ENCODE assay signal across 7 cellular contexts in genomic region chr4:114588305-114588704, GRCh38. TPM values are rescaled to one million over a fixed set of nuclear protein-coding genes. Genes with fewer than 3 reads are reported as not detected.
"Had no signal": no experiment of that assay in that cellular context is flagged by ENCODE, and none has a peak within 500 bp of the region (broad histone marks: within the 10 kb centered on the region; RNA-seq: fewer than 3 reads in every experiment).

No MANE protein-coding gene starts in this region.

- FAIRE-seq: HepG2, HTR-8/SVneo had no signal

- H3K27ac ChIP-seq: HL-60 had no signal

- ATAC-seq: HepG2 had no signal

- DNase-seq: IMR-90, KBM-7, KG1 had no signal

RNA-seq across cellular contexts. Expression of gene UGT8, which starts 10.3 kb away (rescaled TPM):
- total RNA-seq: HepG2, HT1080, IMR-90 had no signal
- polyA plus RNA-seq: HepG2, IMR-90 had no signal
